ENCODE assay signal across 26 cellular contexts in genomic region chr2:46390901-46391395, GRCh38.
"Had no signal": no experiment of that assay in that cellular context is flagged by ENCODE, and none has a peak within 500 bp of the region (broad histone marks: within the 10 kb centered on the region; RNA-seq: fewer than 3 reads in every experiment).

No MANE protein-coding gene starts in this region.

- H2AFZ ChIP-seq: neural progenitor cell had no signal

- H3K4me1 Mint-ChIP-seq: immature natural killer cell; memory B cell; neural progenitor cell; stimulated activated memory B cell treated with anti-CD40 and anti-IgM and Interleukin-4, amounts not matched to agents 10 μg/mL and 1 μg/mL and 100 μg/mL, for 72 hours had no signal

- H3K9me3 ChIP-seq: left ventricle myocardium inferior, lower lobe of right lung, pancreas, prostate gland, spleen, tibial nerve had no signal

- H3K4me1 ChIP-seq: neural progenitor cell, pancreas, prostate gland had no signal

- H3K27me3 ChIP-seq: foreskin keratinocyte, neural progenitor cell, pancreas, spleen, tibial nerve had no signal

- H3K9ac ChIP-seq: neural progenitor cell had no signal

- FAIRE-seq: colon, kidney, pancreas, urothelium cell line had no signal

- H3K36me3 ChIP-seq: neural progenitor cell, prostate gland, tibial nerve had no signal

- H3K4me3 Mint-ChIP-seq: dendritic cell treated with granulocyte-macrophage colony-stimulating factor and Interleukin-4, amounts not matched to agents 40 ng/mL and 50 ng/mL, for 4 days; effector memory CD8-positive, alpha-beta T cell; immature natural killer cell; memory B cell; natural killer cell treated with Interleukin-12 subunit alpha and Interleukin-12 subunit beta and Interleukin-15 and Interleukin-18, amount 100 ng/mL, for 72 hours; neural progenitor cell; stimulated activated memory B cell treated with anti-CD40 and anti-IgM and Interleukin-4, amounts not matched to agents 10 μg/mL and 1 μg/mL and 100 μg/mL, for 72 hours; stimulated activated naive CD8-positive, alpha-beta T cell treated with anti-CD3 and anti-CD28 coated beads, Interleukin-15, Interleukin-2, amounts not matched to agents 100 ng/mL and 50 ng/mL, for 24 hours had no signal

- H3K27me3 Mint-ChIP-seq: dendritic cell treated with granulocyte-macrophage colony-stimulating factor and Interleukin-4, amounts not matched to agents 40 ng/mL and 50 ng/mL, for 4 days; stimulated activated naive CD8-positive, alpha-beta T cell treated with anti-CD3 and anti-CD28 coated beads, Interleukin-15, Interleukin-2, amounts not matched to agents 100 ng/mL and 50 ng/mL, for 24 hours had no signal

- DNase-seq: effector memory CD8-positive, alpha-beta T cell; erythroblast; foreskin keratinocyte; immature natural killer cell; kidney; left cardiac atrium; left ventricle myocardium inferior; lower lobe of right lung; midbrain; nucleus accumbens; pancreas; spleen; stimulated activated CD4-positive, alpha-beta T cell treated with anti-CD3 and anti-CD28 coated beads, Interleukin-15, amount 100 ng/mL, for 24 hours; stimulated activated CD4-positive, alpha-beta T cell treated with anti-CD3 and anti-CD28 coated beads, Interleukin-1b, Interleukin-23, amount 100 ng/mL, for 48 hours; stimulated activated CD4-positive, alpha-beta T cell treated with anti-CD3 and anti-CD28 coated beads, Interleukin-4, amount 100 ng/mL, for 24 hours had no signal

- H3K27ac ChIP-seq: foreskin keratinocyte, lower lobe of right lung, neural progenitor cell, pancreas, prostate gland, spleen, tibial nerve had no signal

- H3K4me2 ChIP-seq: neural progenitor cell had no signal

- H3K9me3 Mint-ChIP-seq: dendritic cell treated with granulocyte-macrophage colony-stimulating factor and Interleukin-4, amounts not matched to agents 40 ng/mL and 50 ng/mL, for 4 days; effector memory CD8-positive, alpha-beta T cell; immature natural killer cell; memory B cell; natural killer cell treated with Interleukin-12 subunit alpha and Interleukin-12 subunit beta and Interleukin-15 and Interleukin-18, amount 100 ng/mL, for 72 hours; neural progenitor cell; stimulated activated memory B cell treated with anti-CD40 and anti-IgM and Interleukin-4, amounts not matched to agents 10 μg/mL and 1 μg/mL and 100 μg/mL, for 72 hours; stimulated activated naive CD8-positive, alpha-beta T cell treated with anti-CD3 and anti-CD28 coated beads, Interleukin-15, Interleukin-2, amounts not matched to agents 100 ng/mL and 50 ng/mL, for 24 hours had no signal

- H3K27ac Mint-ChIP-seq: dendritic cell treated with granulocyte-macrophage colony-stimulating factor and Interleukin-4, amounts not matched to agents 40 ng/mL and 50 ng/mL, for 4 days; effector memory CD8-positive, alpha-beta T cell; immature natural killer cell; memory B cell; neural progenitor cell; stimulated activated memory B cell treated with anti-CD40 and anti-IgM and Interleukin-4, amounts not matched to agents 10 μg/mL and 1 μg/mL and 100 μg/mL, for 72 hours; stimulated activated naive CD8-positive, alpha-beta T cell treated with anti-CD3 and anti-CD28 coated beads, Interleukin-15, Interleukin-2, amounts not matched to agents 100 ng/mL and 50 ng/mL, for 24 hours had no signal

- H3K36me3 Mint-ChIP-seq: immature natural killer cell; memory B cell; natural killer cell treated with Interleukin-12 subunit alpha and Interleukin-12 subunit beta and Interleukin-15 and Interleukin-18, amount 100 ng/mL, for 72 hours; neural progenitor cell; stimulated activated memory B cell treated with anti-CD40 and anti-IgM and Interleukin-4, amounts not matched to agents 10 μg/mL and 1 μg/mL and 100 μg/mL, for 72 hours had no signal

- H3K4me3 ChIP-seq: left ventricle myocardium inferior, lower lobe of right lung, neural progenitor cell, pancreas, prostate gland, spleen, tibial nerve had no signal

- ATAC-seq: effector memory CD8-positive, alpha-beta T cell; foreskin keratinocyte; left cardiac atrium; lower lobe of right lung; natural killer cell treated with Interleukin-12 subunit alpha and Interleukin-12 subunit beta and Interleukin-15 and Interleukin-18, amount 100 ng/mL, for 72 hours; pancreas; sciatic nerve; stimulated activated memory B cell treated with anti-CD40 and anti-IgM and Interleukin-4, amounts not matched to agents 10 μg/mL and 1 μg/mL and 100 μg/mL, for 72 hours had no signal
